ENCODE assay signal across 11 cellular contexts in the genomic region with DNA sequence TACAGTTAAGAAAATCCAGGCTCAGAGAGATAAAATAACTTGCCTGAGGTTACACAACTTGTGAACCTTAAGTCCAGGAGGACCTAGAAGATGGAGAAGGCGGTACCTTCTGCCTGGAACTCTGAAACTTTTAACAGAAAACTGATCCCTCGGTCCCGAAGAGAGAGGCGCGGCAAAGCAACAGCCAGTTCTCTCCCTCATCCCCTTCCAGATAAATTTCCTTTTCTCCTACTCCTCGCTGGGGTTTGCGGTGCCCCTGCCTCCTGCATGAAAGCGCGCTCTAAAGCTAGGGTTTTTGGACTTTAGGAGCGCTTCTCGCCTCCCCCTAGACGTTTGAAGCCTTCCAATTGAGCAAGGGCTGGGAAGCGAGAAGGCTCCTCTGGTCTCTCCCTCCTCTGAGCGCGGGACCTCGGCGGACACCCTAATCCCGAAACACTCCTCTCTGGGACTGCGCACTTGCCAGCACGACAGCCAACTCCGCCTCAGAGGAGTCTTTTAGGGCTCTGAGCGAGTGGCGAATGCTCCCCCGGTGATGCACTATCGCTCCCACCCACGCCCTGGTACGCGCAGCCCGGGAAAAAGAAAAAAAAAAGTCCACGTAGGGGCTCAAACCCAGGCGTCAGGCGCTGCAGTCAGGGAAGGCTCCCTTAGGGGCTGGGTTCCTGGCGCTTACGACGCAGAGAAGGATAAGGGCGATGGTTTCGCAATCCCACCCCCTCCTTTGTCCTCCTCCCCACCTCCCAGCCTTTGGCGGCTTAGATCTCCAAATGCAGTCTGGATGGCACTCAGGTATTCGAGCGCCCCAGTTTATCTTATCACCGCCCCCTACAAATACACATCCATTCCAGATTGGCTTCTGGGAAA. TPM values are rescaled to one million over a fixed set of nuclear protein-coding genes. Genes with fewer than 3 reads are reported as not detected.
DNase-seq lines count a peak whose midpoint lies in the region; TF ChIP-seq lines count a peak whose summit lies in the region.
"Had no signal": no experiment of that assay in that cellular context is flagged by ENCODE, and none has a peak within 500 bp of the region (broad histone marks: within the 10 kb centered on the region; RNA-seq: fewer than 3 reads in every experiment).

No MANE protein-coding gene starts in this region.

- H3K27ac Mint-ChIP-seq in neural crest cell (ENCODE audit: unreplicated experiment), result no peak overlapping the region

- TF ChIP-seq CTCF in RWPE1 (conservative IDR thresholded peaks at IDR 0.05; ENCODE audit: low read depth), result no peak
- TF ChIP-seq CTCF in neural crest cell (conservative IDR thresholded peaks at IDR 0.05), result no peak

- H3K9me3 Mint-ChIP-seq in neural crest cell, result no peaks in the 10 kb centered on the region

- CTCF ChIA-PET in RWPE1 (lab: Yijun Ruan, JAX), result interaction anchor here (0.7 kb wide), 1 partner anchor 137 kb away, joined by 3 read pairs; no protein-coding TSS in a partner anchor
- CTCF ChIA-PET in HEK293T (lab: Yijun Ruan, JAX), result no interaction called here

- peak overlapping the region; percentile 36 for H3K4me3 Mint-ChIP-seq in neural crest cell

- H3K27ac ChIP-seq in RWPE1, result no peak overlapping the region
- H3K27ac ChIP-seq: adrenal gland had no signal

- POLR2A ChIA-PET in RWPE1 (lab: Yijun Ruan, JAX; ENCODE audit: low non-redundant PET), result no interaction called here
- POLR2A ChIA-PET in HEK293T (lab: Yijun Ruan, JAX), result no interaction called here

- DNase-seq in EL (peak; percentile 26), RWPE1 (ENCODE audit: low spot score) (peak; percentile 28), ecto neural progenitor cell (ENCODE audit: low spot score) (peak; percentile 65), neural crest cell (ENCODE audit: low read depth, low spot score) (no peak), HEK293T (ENCODE audit: extremely low spot score) (no peak), glomerular visceral epithelial cell (ENCODE audit: extremely low spot score) (no peak), NCI-H345 (lab: John Stamatoyannopoulos, UW) (no peak), NCI-H1105 treated with DMSO at 0.1 percent for 48 hours (lab: John Stamatoyannopoulos, UW) (no peak)
- DNase-seq: adrenal gland, hypothalamus, KBM-7 had no signal

- peaks cover 25% of the 10 kb centered on the region for H3K4me1 Mint-ChIP-seq in neural crest cell

- peaks cover 95% of the 10 kb centered on the region for H3K27me3 Mint-ChIP-seq in neural crest cell (ENCODE audit: low read depth)

- H3K36me3 Mint-ChIP-seq in neural crest cell (ENCODE audit: low read depth), result no peaks in the 10 kb centered on the region

TF ChIP-seq in HEK293T, 16 proteins besides CTCF, POLR2A, EP300 and RAD21:
- TF ChIP-seq BHLHE40 (IDR thresholded peaks at IDR 0.05; ENCODE audit: borderline replicate concordance) (no peak), HDGF (IDR thresholded peaks at IDR 0.05; ENCODE audit: borderline replicate concordance) (no peak), CTBP1 (IDR thresholded peaks at IDR 0.05; ENCODE audit: borderline replicate concordance) (no peak), ZNF384 (IDR thresholded peaks at IDR 0.05) (no peak), ARNT (IDR thresholded peaks at IDR 0.05) (no peak)

RNA-seq across cellular contexts. Expression of gene EOMES, which starts 7.9 kb away (rescaled TPM):
- total RNA-seq in neural crest cell, result not detected in 2 replicates

Comparison
In these comparisons a context has a peak if more than half of its experiments do, and no peak if none do; other contexts are left out.
1. DNase-seq: peak in EL (single experiment), RWPE1 (single experiment) and ecto neural progenitor cell (single experiment); none in neural crest cell (single experiment), HEK293T (single experiment), glomerular visceral epithelial cell (single experiment), NCI-H345 (single experiment) and NCI-H1105 treated with DMSO at 0.1 percent for 48 hours (single experiment).